In genomic region chr7:24587853-24588252, GRCh38 we compare ENCODE assay signal across 8 cellular contexts. TPM values are rescaled to one million over a fixed set of nuclear protein-coding genes. Genes with fewer than 3 reads are reported as not detected.
A peak's percentile ranks its signal among the peaks of the same experiment; 100 is the strongest.
DNase-seq lines count a peak whose midpoint lies in the region; ATAC-seq and TF ChIP-seq lines count a peak whose summit lies in the region.

No MANE protein-coding gene starts in this region.

- no peak for TF ChIP-seq POLR2A in sigmoid colon (IDR thresholded peaks at IDR 0.05)

- no peak overlapping the region for H2AFZ ChIP-seq in smooth muscle cell (ENCODE audit: low read depth)

- no peaks in the 10 kb centered on the region for H3K27me3 ChIP-seq in smooth muscle cell (ENCODE audit: low read depth)
- no peaks in the 10 kb centered on the region for H3K27me3 ChIP-seq in sigmoid colon

- ATAC-seq in GM18519 (IDR thresholded peaks at IDR 0.05; ENCODE audit: low FRiP score, unreplicated experiment) (peak; percentile 46), HG03342 (IDR thresholded peaks at IDR 0.05; ENCODE audit: unreplicated experiment) (peak; percentile 85)

- 82% methylated on average over 3 of the region's 3 CpGs for WGBS in smooth muscle cell (ENCODE audit: low lambda C conversion rate)
- 89 to 93% methylated on average over 3 of the region's 3 CpGs for WGBS in sigmoid colon, 2 donors

- peaks cover 54% of the 10 kb centered on the region for H4K20me1 ChIP-seq in smooth muscle cell (ENCODE audit: low read depth)

- H3K9ac ChIP-seq in smooth muscle cell (ENCODE audit: low read depth): no peak overlapping the region

- no peak for TF ChIP-seq EP300 in sigmoid colon (IDR thresholded peaks at IDR 0.05)

- no peaks in the 10 kb centered on the region for H3K36me3 ChIP-seq in smooth muscle cell (ENCODE audit: low read depth)
- no peaks in the 10 kb centered on the region for H3K36me3 ChIP-seq in sigmoid colon

- H3K27ac ChIP-seq in smooth muscle cell (ENCODE audit: low read depth) (no peak overlapping the region), sigmoid colon (no peak overlapping the region)

- TF ChIP-seq CTCF in smooth muscle cell (IDR thresholded peaks at IDR 0.05; ENCODE audit: borderline replicate concordance, insufficient read depth, poor library complexity, severe bottlenecking): peak; percentile 32
- TF ChIP-seq CTCF in sigmoid colon (IDR thresholded peaks at IDR 0.05): no peak

- H3K4me1 ChIP-seq in smooth muscle cell (ENCODE audit: low read depth) (no peaks in the 10 kb centered on the region), sigmoid colon (no peaks in the 10 kb centered on the region)

- no peaks in the 10 kb centered on the region for H3F3A ChIP-seq in smooth muscle cell (ENCODE audit: low read depth)

- DNase-seq in A172 (ENCODE audit: low spot score): peak; percentile 22
- DNase-seq in T-helper 1 cell: peak in 4 of 5 donors; percentile 20 to 47 (median 22)
- peak; percentile 37 for DNase-seq in effector CD4-positive, alpha-beta T cell
- DNase-seq in smooth muscle cell (lab: John Stamatoyannopoulos, UW; ENCODE audit: unreplicated experiment): no peak
- no peak for DNase-seq in sigmoid colon
- no peak for DNase-seq in KG1 (lab: John Stamatoyannopoulos, UW)

- peaks cover 60% of the 10 kb centered on the region for H3K79me2 ChIP-seq in smooth muscle cell (ENCODE audit: low read depth)

- no peak overlapping the region for H3K4me2 ChIP-seq in smooth muscle cell

- H3K4me3 ChIP-seq in smooth muscle cell: no peak overlapping the region
- H3K4me3 ChIP-seq in sigmoid colon: no peak overlapping the region

- intact Hi-C loops in sigmoid colon (cut with DNase I): no loop called here

- H3K9me3 ChIP-seq in smooth muscle cell (replicated peaks; ENCODE audit: low read depth) (no peaks in the 10 kb centered on the region), sigmoid colon (no peaks in the 10 kb centered on the region)

RNA-seq across cellular contexts. Expression of gene PALS2, which starts 14.6 kb away (rescaled TPM):
- total RNA-seq in A172 (2014; rRNA removed; shearing (Covaris generic)): 30.9 and 38.9 TPM in 2 replicates
- total RNA-seq in smooth muscle cell: 32.2 and 46.2 TPM in 2 replicates
- polyA plus RNA-seq in smooth muscle cell: 11.1 and 16.4 TPM in 2 replicates
- 10 to 100 TPM in 1 of 4 donors, 1 to 10 TPM in 3; 6.9 to 14.2 (median 7.7) TPM for total RNA-seq in sigmoid colon
- 1 to 10 TPM in 2 of 3 donors, under 1 TPM in 1; 0.60 to 2.9 (median 1.2) TPM for polyA plus RNA-seq in sigmoid colon

Comparison
In these comparisons a context has a peak if more than half of its experiments do, and no peak if none do; other contexts are left out.
1. DNase-seq: peak in A172 (single experiment), T-helper 1 cell (4 of 5) and effector CD4-positive, alpha-beta T cell (single experiment); none in smooth muscle cell (single experiment), sigmoid colon (single experiment) and KG1 (single experiment).